ENCODE assay signal across 8 cellular contexts in genomic region chrX:39491548-39492297, GRCh38.
DNase-seq lines count a peak whose midpoint lies in the region; ATAC-seq lines count a peak whose summit lies in the region.

No MANE protein-coding gene starts in this region.

- DNase-seq in NAMALWA (ENCODE audit: low spot score): peak; percentile 77
- DNase-seq in activated T-cell treated with anti-CD3 and anti-CD28 coated beads for 24 hours (ENCODE audit: low read depth): peak; percentile 46
- DNase-seq in stimulated activated CD4-positive, alpha-beta T cell treated with anti-CD3 and anti-CD28 coated beads, Interleukin-12 subunit alpha, Interleukin-12 subunit beta, amount 100 ng/mL, for 24 hours (ENCODE audit: low read depth in 2 of 2): peak; percentile 23 to 32
- DNase-seq in NCI-H774 (lab: John Stamatoyannopoulos, UW): no peak
- no peak for DNase-seq in nucleus accumbens (lab: John Stamatoyannopoulos, UW)
- DNase-seq in NCI-H2227 treated with DMSO at 0.1 percent for 48 hours (lab: John Stamatoyannopoulos, UW): no peak

- ATAC-seq in GM21381 (IDR thresholded peaks at IDR 0.05; ENCODE audit: unreplicated experiment) (peak; percentile 50), GM19455 (IDR thresholded peaks at IDR 0.05; ENCODE audit: unreplicated experiment) (no peak)

Comparison
In these comparisons a context has a peak if more than half of its experiments do, and no peak if none do; other contexts are left out.
1. DNase-seq: peak in NAMALWA (single experiment), activated T-cell treated with anti-CD3 and anti-CD28 coated beads for 24 hours (single experiment) and stimulated activated CD4-positive, alpha-beta T cell treated with anti-CD3 and anti-CD28 coated beads, Interleukin-12 subunit alpha, Interleukin-12 subunit beta, amount 100 ng/mL, for 24 hours (2 of 2); none in NCI-H774 (single experiment), nucleus accumbens (0 of 56) and NCI-H2227 treated with DMSO at 0.1 percent for 48 hours (single experiment).